ENCODE assay signal across 14 cellular contexts in genomic region chr11:12938590-12939247, GRCh38.
DNase-seq lines count a peak whose midpoint lies in the region; ATAC-seq and TF ChIP-seq lines count a peak whose summit lies in the region.
"Had no signal": no experiment of that assay in that cellular context is flagged by ENCODE, and none has a peak within 500 bp of the region (broad histone marks: within the 10 kb centered on the region; RNA-seq: fewer than 3 reads in every experiment).

No MANE protein-coding gene starts in this region.

- no peak overlapping the region for H2BK20ac ChIP-seq in IMR-90 (ENCODE audit: low read depth, low read length)

- H3K4me3 ChIP-seq in IMR-90 (ENCODE audit: insufficient read depth, low read depth, low read length) (no peak overlapping the region), adipocyte (ENCODE audit: low read length) (no peak overlapping the region), suprapubic skin (no peak overlapping the region)
- H3K4me3 ChIP-seq: A549, GM12878, HAP-1 had no signal

- peaks cover 14 to 33% of the 10 kb centered on the region in 2 experiments for H3K79me1 ChIP-seq in IMR-90 (ENCODE audit: low read depth in 1 of 2, low read length in 2 of 2)

- H4K8ac ChIP-seq in IMR-90 (ENCODE audit: low read depth in 2 of 2, low read length in 2 of 2) = no peak overlapping the region

- no peak overlapping the region for H4K5ac ChIP-seq in IMR-90 (ENCODE audit: low read depth, low read length)

- no peak overlapping the region for H3K14ac ChIP-seq in IMR-90 (replicated peaks; ENCODE audit: low read depth, low read length)

- TF ChIP-seq EP300 in suprapubic skin (IDR thresholded peaks at IDR 0.05) = no peak

- in situ Hi-C loops in IMR-90 (cut with MboI; ENCODE audit: low sequenced_read_pairs) = no loop called here

- no peaks in the 10 kb centered on the region for H3K9me3 Mint-ChIP-seq in T-helper 2 cell treated with Interferon-gamma antibody and Interleukin-4, amounts not matched to agents 5 μg/mL and 100 μg/mL, for 36 hours
- H3K9me3 Mint-ChIP-seq: CD14-positive monocyte; CD8-positive, alpha-beta T cell had no signal

- H3K4me1 Mint-ChIP-seq in T-helper 2 cell treated with Interferon-gamma antibody and Interleukin-4, amounts not matched to agents 5 μg/mL and 100 μg/mL, for 36 hours (ENCODE audit: low read depth) = no peaks in the 10 kb centered on the region
- H3K4me1 Mint-ChIP-seq: CD14-positive monocyte had no signal

- H3K4ac ChIP-seq in IMR-90 (ENCODE audit: low read depth, low read length) = no peak overlapping the region

- TF ChIP-seq POLR2A in IMR-90 (IDR thresholded peaks at IDR 0.05; ENCODE audit: low read depth, low read length) = no peak
- no peak for TF ChIP-seq POLR2A in suprapubic skin (IDR thresholded peaks at IDR 0.05)

- H3K27me3 ChIP-seq in IMR-90 (ENCODE audit: control insufficient read depth, insufficient read depth, low read length) (no peaks in the 10 kb centered on the region), adipocyte (replicated peaks; ENCODE audit: control insufficient read depth, insufficient read depth, low read length) (no peaks in the 10 kb centered on the region), suprapubic skin (no peaks in the 10 kb centered on the region)

- H3K18ac ChIP-seq in IMR-90 (ENCODE audit: low read depth, low read length) = no peak overlapping the region

- no peak overlapping the region for H2BK15ac ChIP-seq in IMR-90 (ENCODE audit: low read depth, low read length)

- no peak overlapping the region for H2BK5ac ChIP-seq in IMR-90 (ENCODE audit: low read depth, low read length, poor library complexity, severe bottlenecking)

- peaks cover 7% of the 10 kb centered on the region for H3K27me3 Mint-ChIP-seq in T-helper 2 cell treated with Interferon-gamma antibody and Interleukin-4, amounts not matched to agents 5 μg/mL and 100 μg/mL, for 36 hours (ENCODE audit: low read depth)

- no peak for TF ChIP-seq RAD21 in IMR-90 (IDR thresholded peaks at IDR 0.05; ENCODE audit: low read length)

- dilution Hi-C loops in IMR-90 (cut with HindIII; ENCODE audit: low sequenced_read_pairs, unreplicated experiment) = no loop called here

- no peaks in the 10 kb centered on the region for H3K36me3 Mint-ChIP-seq in T-helper 2 cell treated with Interferon-gamma antibody and Interleukin-4, amounts not matched to agents 5 μg/mL and 100 μg/mL, for 36 hours (ENCODE audit: low read depth)
- H3K36me3 Mint-ChIP-seq: CD14-positive monocyte; CD8-positive, alpha-beta T cell had no signal

- H3K27ac Mint-ChIP-seq in T-helper 2 cell treated with Interferon-gamma antibody and Interleukin-4, amounts not matched to agents 5 μg/mL and 100 μg/mL, for 36 hours = no peak overlapping the region
- H3K27ac Mint-ChIP-seq: CD14-positive monocyte; CD8-positive, alpha-beta T cell had no signal

- H3K23ac ChIP-seq in IMR-90 (ENCODE audit: low read depth, low read length) = no peak overlapping the region

- intact Hi-C loops in IMR-90 (cut with micrococcal nuclease) = no loop called here

- TSS peak; percentile 4 for BruUV-seq in IMR-90 (replicated peaks; lab: Mats Ljungman, UMichigan)

- H3K27ac ChIP-seq in IMR-90 (ENCODE audit: insufficient read depth, low read length) = no peak overlapping the region
- peak overlapping the region; percentile 59 for H3K27ac ChIP-seq in suprapubic skin
- H3K27ac ChIP-seq: A549 had no signal

- H4K91ac ChIP-seq in IMR-90 (ENCODE audit: insufficient read depth, low read depth, low read length) = no peak overlapping the region

- no peak for TF ChIP-seq CTCF in IMR-90 (conservative IDR thresholded peaks at IDR 0.05; ENCODE audit: low read depth, low read length)
- TF ChIP-seq CTCF in suprapubic skin (IDR thresholded peaks at IDR 0.05) = no peak

- POLR2A ChIA-PET in IMR-90 (lab: Charles Lee; ENCODE audit: unreplicated experiment) = no interaction called here

- ATAC-seq in IMR-90 (ENCODE audit: low read depth) = no peak
- ATAC-seq: A549; CD8-positive, alpha-beta T cell; GM12878; HepG2 had no signal

- H3K56ac ChIP-seq in IMR-90 (ENCODE audit: extremely low read depth, insufficient read depth, low read length) = no peak overlapping the region

- no peak overlapping the region for H2AFZ ChIP-seq in IMR-90 (replicated peaks; ENCODE audit: low read length, poor library complexity)

- CTCF ChIA-PET in IMR-90 (lab: Yijun Ruan, JAX) = no interaction called here

- no peak overlapping the region for H3K4me2 ChIP-seq in IMR-90 (ENCODE audit: low read depth, low read length)
- H3K4me2 ChIP-seq: A549 had no signal

- H2AK9ac ChIP-seq in IMR-90 (replicated peaks; ENCODE audit: low read depth, low read length, poor library complexity) = no peak overlapping the region

- H3K36me3 ChIP-seq in IMR-90 (ENCODE audit: control insufficient read depth, insufficient read depth, low read length) = peaks cover 42% of the 10 kb centered on the region
- peaks cover 81% of the 10 kb centered on the region for H3K36me3 ChIP-seq in adipocyte (ENCODE audit: control insufficient read depth, insufficient read depth, low read length, severe bottlenecking)
- H3K36me3 ChIP-seq in suprapubic skin = peaks cover 29% of the 10 kb centered on the region

- H2AK5ac ChIP-seq in IMR-90 (ENCODE audit: low read depth, low read length) = no peak overlapping the region

- no peaks in the 10 kb centered on the region for H3K4me1 ChIP-seq in IMR-90 (ENCODE audit: control insufficient read depth, insufficient read depth, low read length)
- no peaks in the 10 kb centered on the region for H3K4me1 ChIP-seq in adipocyte (ENCODE audit: control insufficient read depth, insufficient read depth, low read length)
- H3K4me1 ChIP-seq in suprapubic skin = peaks cover 7% of the 10 kb centered on the region
- H3K4me1 ChIP-seq: A549, Caco-2, HAP-1 had no signal

- no peak overlapping the region for H3K4me3 Mint-ChIP-seq in T-helper 2 cell treated with Interferon-gamma antibody and Interleukin-4, amounts not matched to agents 5 μg/mL and 100 μg/mL, for 36 hours
- H3K4me3 Mint-ChIP-seq: CD14-positive monocyte; CD8-positive, alpha-beta T cell had no signal

- H3K9me1 ChIP-seq in IMR-90 (ENCODE audit: insufficient read depth, low read length) = peaks cover 4% of the 10 kb centered on the region

- no peak overlapping the region for H2BK120ac ChIP-seq in IMR-90 (ENCODE audit: low read depth, low read length)

- no peak overlapping the region for H3K9ac ChIP-seq in IMR-90 (ENCODE audit: low read depth, low read length)
- H3K9ac ChIP-seq in adipocyte (ENCODE audit: low read length) = no peak overlapping the region

- H3K9me3 ChIP-seq in IMR-90 (ENCODE audit: control insufficient read depth, insufficient read depth, low read length) = no peaks in the 10 kb centered on the region
- H3K9me3 ChIP-seq in adipocyte (ENCODE audit: control insufficient read depth, low read length) = no peaks in the 10 kb centered on the region
- H3K9me3 ChIP-seq in suprapubic skin = no peaks in the 10 kb centered on the region
- H3K9me3 ChIP-seq: A549, Caco-2, HAP-1 had no signal

- H4K20me1 ChIP-seq in IMR-90 (ENCODE audit: insufficient read depth, low read length) = no peaks in the 10 kb centered on the region

- DNase-seq in IMR-90 (no peak), adipocyte (ENCODE audit: low read depth) (peak; percentile 80), fibroblast of the conjunctiva (ENCODE audit: low read depth) (peak; percentile 29), suprapubic skin (ENCODE audit: low spot score in 2 of 2) (no peak), DMS79 (lab: John Stamatoyannopoulos, UW) (no peak), DMS79 treated with DMSO at 0.1 percent for 48 hours (lab: John Stamatoyannopoulos, UW) (no peak)
- DNase-seq in T-helper 2 cell treated with Interferon-gamma antibody and Interleukin-4, amounts not matched to agents 5 μg/mL and 100 μg/mL, for 36 hours (ENCODE audit: low spot score) = no peak
- DNase-seq: Caco-2; CD8-positive, alpha-beta T cell had no signal

- no CpG with 5 or more reads among the region's 1 CpG for WGBS in IMR-90 (ENCODE audit: extremely low coverage in 2 of 2, insufficient read length in 1 of 2), 2 experiments
- WGBS in suprapubic skin = 67% methylated on average over 1 of the region's 1 CpG

TF ChIP-seq in IMR-90, 13 proteins besides CTCF, POLR2A, EP300 and RAD21:
- TF ChIP-seq MAZ (IDR thresholded peaks at IDR 0.05; ENCODE audit: borderline replicate concordance, low read depth, low read length) (no peak), MXI1 (IDR thresholded peaks at IDR 0.05; ENCODE audit: borderline replicate concordance, low read depth, low read length) (no peak), CHD1 (IDR thresholded peaks at IDR 0.05; ENCODE audit: low read depth, low read length) (no peak), BHLHE40 (IDR thresholded peaks at IDR 0.05; ENCODE audit: low read depth, low read length) (no peak)

Comparison
In these comparisons a context has a peak if more than half of its experiments do, and no peak if none do; other contexts are left out.
1. DNase-seq: peak in adipocyte (single experiment) and fibroblast of the conjunctiva (single experiment); none in IMR-90 (single experiment), suprapubic skin (0 of 2), T-helper 2 cell treated with Interferon-gamma antibody and Interleukin-4, amounts not matched to agents 5 μg/mL and 100 μg/mL, for 36 hours (single experiment), DMS79 (single experiment) and DMS79 treated with DMSO at 0.1 percent for 48 hours (single experiment).